Comparison of ENCODE assay signal across 1 cellular context in the genomic region with DNA sequence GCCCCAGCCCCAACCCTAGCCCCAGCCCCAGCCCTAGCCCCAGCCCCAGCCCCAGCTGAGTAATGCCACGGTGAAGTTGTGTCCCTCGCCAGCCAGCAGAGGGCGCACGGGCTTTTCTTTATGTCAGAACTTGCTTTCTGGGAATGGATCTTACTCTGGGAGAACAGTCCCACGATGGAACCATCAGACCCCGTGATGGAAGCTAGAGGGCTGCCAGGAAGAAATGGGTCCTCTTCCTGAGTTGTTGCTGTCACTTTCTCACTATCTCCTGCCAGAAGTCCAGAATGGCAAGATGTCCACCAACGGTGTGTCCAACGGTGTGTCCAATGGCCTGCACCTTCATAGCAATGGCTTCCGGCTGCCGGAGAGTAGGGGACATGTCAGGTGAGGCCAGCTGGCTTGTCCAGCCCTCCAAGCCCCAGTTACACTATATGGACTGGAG.
TF ChIP-seq lines count a peak whose summit lies in the region.

No MANE protein-coding gene starts in this region.

TF ChIP-seq in K562, 482 proteins besides CTCF, POLR2A, EP300 and RAD21 (continued from another document):
- TF ChIP-seq, protein P1, sequence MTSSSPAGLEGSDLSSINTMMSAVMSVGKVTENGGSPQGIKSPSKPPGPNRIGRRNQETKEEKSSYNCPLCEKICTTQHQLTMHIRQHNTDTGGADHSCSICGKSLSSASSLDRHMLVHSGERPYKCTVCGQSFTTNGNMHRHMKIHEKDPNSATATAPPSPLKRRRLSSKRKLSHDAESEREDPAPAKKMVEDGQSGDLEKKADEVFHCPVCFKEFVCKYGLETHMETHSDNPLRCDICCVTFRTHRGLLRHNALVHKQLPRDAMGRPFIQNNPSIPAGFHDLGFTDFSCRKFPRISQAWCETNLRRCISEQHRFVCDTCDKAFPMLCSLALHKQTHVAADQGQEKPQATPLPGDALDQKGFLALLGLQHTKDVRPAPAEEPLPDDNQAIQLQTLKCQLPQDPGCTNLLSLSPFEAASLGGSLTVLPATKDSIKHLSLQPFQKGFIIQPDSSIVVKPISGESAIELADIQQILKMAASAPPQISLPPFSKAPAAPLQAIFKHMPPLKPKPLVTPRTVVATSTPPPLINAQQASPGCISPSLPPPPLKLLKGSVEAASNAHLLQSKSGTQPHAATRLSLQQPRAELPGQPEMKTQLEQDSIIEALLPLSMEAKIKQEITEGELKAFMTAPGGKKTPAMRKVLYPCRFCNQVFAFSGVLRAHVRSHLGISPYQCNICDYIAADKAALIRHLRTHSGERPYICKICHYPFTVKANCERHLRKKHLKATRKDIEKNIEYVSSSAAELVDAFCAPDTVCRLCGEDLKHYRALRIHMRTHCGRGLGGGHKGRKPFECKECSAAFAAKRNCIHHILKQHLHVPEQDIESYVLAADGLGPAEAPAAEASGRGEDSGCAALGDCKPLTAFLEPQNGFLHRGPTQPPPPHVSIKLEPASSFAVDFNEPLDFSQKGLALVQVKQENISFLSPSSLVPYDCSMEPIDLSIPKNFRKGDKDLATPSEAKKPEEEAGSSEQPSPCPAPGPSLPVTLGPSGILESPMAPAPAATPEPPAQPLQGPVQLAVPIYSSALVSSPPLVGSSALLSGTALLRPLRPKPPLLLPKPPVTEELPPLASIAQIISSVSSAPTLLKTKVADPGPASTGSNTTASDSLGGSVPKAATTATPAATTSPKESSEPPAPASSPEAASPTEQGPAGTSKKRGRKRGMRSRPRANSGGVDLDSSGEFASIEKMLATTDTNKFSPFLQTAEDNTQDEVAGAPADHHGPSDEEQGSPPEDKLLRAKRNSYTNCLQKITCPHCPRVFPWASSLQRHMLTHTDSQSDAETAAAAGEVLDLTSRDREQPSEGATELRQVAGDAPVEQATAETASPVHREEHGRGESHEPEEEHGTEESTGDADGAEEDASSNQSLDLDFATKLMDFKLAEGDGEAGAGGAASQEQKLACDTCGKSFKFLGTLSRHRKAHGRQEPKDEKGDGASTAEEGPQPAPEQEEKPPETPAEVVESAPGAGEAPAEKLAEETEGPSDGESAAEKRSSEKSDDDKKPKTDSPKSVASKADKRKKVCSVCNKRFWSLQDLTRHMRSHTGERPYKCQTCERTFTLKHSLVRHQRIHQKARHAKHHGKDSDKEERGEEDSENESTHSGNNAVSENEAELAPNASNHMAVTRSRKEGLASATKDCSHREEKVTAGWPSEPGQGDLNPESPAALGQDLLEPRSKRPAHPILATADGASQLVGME (CRISPR knock-in tag; IDR thresholded peaks at IDR 0.05) = no peak
- TF ChIP-seq, protein P2, sequence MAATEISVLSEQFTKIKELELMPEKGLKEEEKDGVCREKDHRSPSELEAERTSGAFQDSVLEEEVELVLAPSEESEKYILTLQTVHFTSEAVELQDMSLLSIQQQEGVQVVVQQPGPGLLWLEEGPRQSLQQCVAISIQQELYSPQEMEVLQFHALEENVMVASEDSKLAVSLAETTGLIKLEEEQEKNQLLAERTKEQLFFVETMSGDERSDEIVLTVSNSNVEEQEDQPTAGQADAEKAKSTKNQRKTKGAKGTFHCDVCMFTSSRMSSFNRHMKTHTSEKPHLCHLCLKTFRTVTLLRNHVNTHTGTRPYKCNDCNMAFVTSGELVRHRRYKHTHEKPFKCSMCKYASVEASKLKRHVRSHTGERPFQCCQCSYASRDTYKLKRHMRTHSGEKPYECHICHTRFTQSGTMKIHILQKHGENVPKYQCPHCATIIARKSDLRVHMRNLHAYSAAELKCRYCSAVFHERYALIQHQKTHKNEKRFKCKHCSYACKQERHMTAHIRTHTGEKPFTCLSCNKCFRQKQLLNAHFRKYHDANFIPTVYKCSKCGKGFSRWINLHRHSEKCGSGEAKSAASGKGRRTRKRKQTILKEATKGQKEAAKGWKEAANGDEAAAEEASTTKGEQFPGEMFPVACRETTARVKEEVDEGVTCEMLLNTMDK (IDR thresholded peaks at IDR 0.05; ENCODE audit: borderline replicate concordance, insufficient read depth, low read depth, low read length, poor library complexity, severe bottlenecking) = peak; percentile 86
- TF ChIP-seq GTF2E2 (tag; IDR thresholded peaks at IDR 0.05) (no peak), JUND (IDR thresholded peaks at IDR 0.05; ENCODE audit: borderline replicate concordance, low read depth, low read length) (0 out of 2 replicates have a peak, but pooled peaks have one; percentile 20), JUND (tag; IDR thresholded peaks at IDR 0.05; ENCODE audit: borderline replicate concordance, low read depth, low read length) (no peak), ETS2 (tag; IDR thresholded peaks at IDR 0.05; ENCODE audit: borderline replicate concordance, poor library complexity, severe bottlenecking) (no peak), SMC3 (conservative IDR thresholded peaks at IDR 0.05; ENCODE audit: insufficient read depth, low read depth, low read length) (peak; percentile 75), FOXJ2 (tag; IDR thresholded peaks at IDR 0.05) (no peak), TRIM24 (IDR thresholded peaks at IDR 0.05) (no peak), HLTF (IDR thresholded peaks at IDR 0.05) (no peak), KLF16 (IDR thresholded peaks at IDR 0.05) (peak; percentile 48; the same call in 1 of the 2 replicates)
- TF ChIP-seq, protein P3, sequence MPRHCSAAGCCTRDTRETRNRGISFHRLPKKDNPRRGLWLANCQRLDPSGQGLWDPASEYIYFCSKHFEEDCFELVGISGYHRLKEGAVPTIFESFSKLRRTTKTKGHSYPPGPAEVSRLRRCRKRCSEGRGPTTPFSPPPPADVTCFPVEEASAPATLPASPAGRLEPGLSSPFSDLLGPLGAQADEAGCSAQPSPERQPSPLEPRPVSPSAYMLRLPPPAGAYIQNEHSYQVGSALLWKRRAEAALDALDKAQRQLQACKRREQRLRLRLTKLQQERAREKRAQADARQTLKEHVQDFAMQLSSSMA (CRISPR knock-in tag; IDR thresholded peaks at IDR 0.05) = no peak
- TF ChIP-seq, protein P4, sequence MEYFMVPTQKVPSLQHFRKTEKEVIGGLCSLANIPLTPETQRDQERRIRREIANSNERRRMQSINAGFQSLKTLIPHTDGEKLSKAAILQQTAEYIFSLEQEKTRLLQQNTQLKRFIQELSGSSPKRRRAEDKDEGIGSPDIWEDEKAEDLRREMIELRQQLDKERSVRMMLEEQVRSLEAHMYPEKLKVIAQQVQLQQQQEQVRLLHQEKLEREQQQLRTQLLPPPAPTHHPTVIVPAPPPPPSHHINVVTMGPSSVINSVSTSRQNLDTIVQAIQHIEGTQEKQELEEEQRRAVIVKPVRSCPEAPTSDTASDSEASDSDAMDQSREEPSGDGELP (CRISPR knock-in tag; IDR thresholded peaks at IDR 0.05; ENCODE audit: borderline replicate concordance) = peak; percentile 29; the same call in 1 of the 2 replicates
- TF ChIP-seq, protein P5, sequence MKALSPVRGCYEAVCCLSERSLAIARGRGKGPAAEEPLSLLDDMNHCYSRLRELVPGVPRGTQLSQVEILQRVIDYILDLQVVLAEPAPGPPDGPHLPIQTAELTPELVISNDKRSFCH (CRISPR knock-in tag; IDR thresholded peaks at IDR 0.05) = no peak
- TF ChIP-seq, protein P5 (tag; IDR thresholded peaks at IDR 0.05) = no peak
- TF ChIP-seq, protein P6, sequence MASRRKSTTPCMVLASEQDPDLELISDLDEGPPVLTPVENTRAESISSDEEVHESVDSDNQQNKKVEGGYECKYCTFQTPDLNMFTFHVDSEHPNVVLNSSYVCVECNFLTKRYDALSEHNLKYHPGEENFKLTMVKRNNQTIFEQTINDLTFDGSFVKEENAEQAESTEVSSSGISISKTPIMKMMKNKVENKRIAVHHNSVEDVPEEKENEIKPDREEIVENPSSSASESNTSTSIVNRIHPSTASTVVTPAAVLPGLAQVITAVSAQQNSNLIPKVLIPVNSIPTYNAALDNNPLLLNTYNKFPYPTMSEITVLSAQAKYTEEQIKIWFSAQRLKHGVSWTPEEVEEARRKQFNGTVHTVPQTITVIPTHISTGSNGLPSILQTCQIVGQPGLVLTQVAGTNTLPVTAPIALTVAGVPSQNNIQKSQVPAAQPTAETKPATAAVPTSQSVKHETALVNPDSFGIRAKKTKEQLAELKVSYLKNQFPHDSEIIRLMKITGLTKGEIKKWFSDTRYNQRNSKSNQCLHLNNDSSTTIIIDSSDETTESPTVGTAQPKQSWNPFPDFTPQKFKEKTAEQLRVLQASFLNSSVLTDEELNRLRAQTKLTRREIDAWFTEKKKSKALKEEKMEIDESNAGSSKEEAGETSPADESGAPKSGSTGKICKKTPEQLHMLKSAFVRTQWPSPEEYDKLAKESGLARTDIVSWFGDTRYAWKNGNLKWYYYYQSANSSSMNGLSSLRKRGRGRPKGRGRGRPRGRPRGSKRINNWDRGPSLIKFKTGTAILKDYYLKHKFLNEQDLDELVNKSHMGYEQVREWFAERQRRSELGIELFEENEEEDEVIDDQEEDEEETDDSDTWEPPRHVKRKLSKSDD (conservative IDR thresholded peaks at IDR 0.05; ENCODE audit: low read length) = 0 out of 2 replicates have a peak, but pooled peaks have one; percentile 16
